30 cellular contexts compared by ENCODE assay signal in the genomic region with DNA sequence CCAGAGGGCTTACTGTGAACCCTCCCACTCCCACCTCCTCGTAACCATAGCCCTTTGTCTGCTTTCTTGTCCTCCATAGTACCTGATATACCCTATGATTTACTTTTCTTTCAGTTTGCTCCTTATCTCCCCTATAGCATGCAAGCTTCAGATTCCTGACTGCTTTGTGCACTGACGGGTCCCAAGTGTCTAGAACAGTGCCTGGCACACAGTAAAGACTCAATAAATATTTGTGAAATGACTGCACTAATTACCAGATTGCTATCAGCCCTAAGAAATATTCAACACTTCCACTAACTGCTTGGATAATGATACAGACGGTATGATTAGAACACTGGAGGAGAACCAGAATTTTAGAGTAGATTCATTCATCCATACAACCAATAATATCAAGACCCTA. TPM values are rescaled to one million over a fixed set of nuclear protein-coding genes. Genes with fewer than 3 reads are reported as not detected.
DNase-seq lines count a peak whose midpoint lies in the region; ATAC-seq, FAIRE-seq and TF ChIP-seq lines count a peak whose summit lies in the region.
"Had no signal": no experiment of that assay in that cellular context is flagged by ENCODE, and none has a peak within 500 bp of the region (broad histone marks: within the 10 kb centered on the region; RNA-seq: fewer than 3 reads in every experiment).

No MANE protein-coding gene starts in this region.

- peaks cover 0 to 2% of the 10 kb centered on the region in 2 experiments for H3K4me1 ChIP-seq in trophoblast cell (ENCODE audit: control insufficient read depth in 1 of 2, insufficient read depth in 2 of 2, low read length in 2 of 2)
- H3K4me1 ChIP-seq: BE2C had no signal

- no peak overlapping the region for H2BK12ac ChIP-seq in trophoblast cell (ENCODE audit: low read length)

- H4K91ac ChIP-seq in trophoblast cell (ENCODE audit: low read depth, low read length), result no peak overlapping the region

- no peak overlapping the region for H3K23ac ChIP-seq in trophoblast cell (ENCODE audit: low read length)

- H3K36me3 ChIP-seq in bronchial epithelial cell (ENCODE audit: control insufficient read depth, insufficient read depth, low read length), result no peaks in the 10 kb centered on the region
- no peaks in the 10 kb centered on the region for H3K36me3 ChIP-seq in trophoblast cell (ENCODE audit: control insufficient read depth in 1 of 2, insufficient read depth in 2 of 2, low read length in 2 of 2)
- H3K36me3 ChIP-seq: BE2C, BLaER1 had no signal

- no peak overlapping the region for H3K9ac ChIP-seq in trophoblast cell (ENCODE audit: low read length)
- H3K9ac ChIP-seq: BLaER1 had no signal

- H3K4me3 ChIP-seq in bronchial epithelial cell (ENCODE audit: low read depth, low read length) (no peak overlapping the region), trophoblast cell (ENCODE audit: low read depth, low read length) (no peak overlapping the region)
- H3K4me3 ChIP-seq: BLaER1, GM12878 had no signal

- ATAC-seq in GM19467 (IDR thresholded peaks at IDR 0.05; ENCODE audit: unreplicated experiment), result no peak
- ATAC-seq: GM12878 had no signal

- no peaks in the 10 kb centered on the region for H3K79me2 ChIP-seq in trophoblast cell (ENCODE audit: control insufficient read depth, insufficient read depth, low read length, poor library complexity)

- DNase-seq in bronchial epithelial cell (ENCODE audit: low read depth) (no peak), trophoblast cell (peak; percentile 66 to 81), hypothalamus (lab: John Stamatoyannopoulos, UW) (no peak), SIG-M5 (lab: John Stamatoyannopoulos, UW) (no peak)
- DNase-seq: 8988T; ACHN; BE2C; C1 segment of cervical spinal cord; CD4-positive, alpha-beta memory T cell; CD4-positive, CD25-positive, alpha-beta regulatory T cell; CD8-positive, alpha-beta memory T cell; COR-L47; DMS 273 treated with DMSO at 0.1 percent for 48 hours; DMS153; DMS53; DMS79; DND-41; EL; GDM1 had no signal

- no CpG with 5 or more reads among the region's 3 CpGs for WGBS in trophoblast cell (ENCODE audit: extremely low coverage, insufficient coverage, insufficient read length)

- no peaks in the 10 kb centered on the region for H3K79me1 ChIP-seq in trophoblast cell (ENCODE audit: low read length)

- H2AK5ac ChIP-seq in trophoblast cell (ENCODE audit: low read length), result no peak overlapping the region

- no peak for TF ChIP-seq CTCF in bronchial epithelial cell (IDR thresholded peaks at IDR 0.05; ENCODE audit: insufficient read depth, low read length, severe bottlenecking)

- H3K14ac ChIP-seq in trophoblast cell (ENCODE audit: low read length), result no peak overlapping the region

- H2AFZ ChIP-seq in trophoblast cell (ENCODE audit: insufficient read depth, low read length, poor library complexity), result no peak overlapping the region

- no peak overlapping the region for H2BK120ac ChIP-seq in trophoblast cell (ENCODE audit: insufficient read depth, low read length, poor library complexity)

- no peak overlapping the region for H4K12ac ChIP-seq in trophoblast cell (ENCODE audit: low read depth, low read length)

- no peak overlapping the region for H4K8ac ChIP-seq in trophoblast cell (ENCODE audit: low read depth, low read length)

- no peak overlapping the region for H2BK5ac ChIP-seq in trophoblast cell (ENCODE audit: low read depth, low read length, poor library complexity)

- H3K27ac ChIP-seq in trophoblast cell (ENCODE audit: low read depth, low read length), result no peak overlapping the region
- H3K27ac ChIP-seq: BLaER1 had no signal

- no peak overlapping the region for H3K18ac ChIP-seq in trophoblast cell (ENCODE audit: low read length)

- FAIRE-seq in bronchial epithelial cell (lab: Jason Lieb, UNC), result peak; percentile 68
- FAIRE-seq: A204.1, GM12878, GM12892, GM18507 had no signal

- H3K9me3 ChIP-seq in trophoblast cell (ENCODE audit: insufficient read depth, low read depth, low read length), result no peaks in the 10 kb centered on the region
- H3K9me3 ChIP-seq: BE2C, BLaER1 had no signal

- H3K27me3 ChIP-seq in bronchial epithelial cell (ENCODE audit: control insufficient read depth, insufficient read depth, low read length) (no peaks in the 10 kb centered on the region), trophoblast cell (ENCODE audit: insufficient read depth, low read length) (no peaks in the 10 kb centered on the region)
- H3K27me3 ChIP-seq: BE2C, BLaER1 had no signal

- H3K4ac ChIP-seq in trophoblast cell (ENCODE audit: low read depth, low read length), result no peak overlapping the region

- H3K4me2 ChIP-seq in trophoblast cell (ENCODE audit: low read length), result no peak overlapping the region
- H3K4me2 ChIP-seq: BLaER1 had no signal

RNA-seq across cellular contexts. Expression of gene ISX, which starts 33.0 kb away (rescaled TPM):
- total RNA-seq in bronchial epithelial cell, result not detected in 2 replicates
- 0.03 and 0.05 TPM in 2 replicates for polyA plus RNA-seq in trophoblast cell (2013)
- total RNA-seq: A673; CD4-positive, alpha-beta memory T cell; CD4-positive, CD25-positive, alpha-beta regulatory T cell; CD8-positive, alpha-beta memory T cell; Daoy; G401 had no signal
- polyA plus RNA-seq: AG04450; CD14-positive monocyte; CD4-positive, alpha-beta memory T cell; CD4-positive, CD25-positive, alpha-beta regulatory T cell; CD8-positive, alpha-beta memory T cell had no signal

Comparison
In these comparisons a context has a peak if more than half of its experiments do, and no peak if none do; other contexts are left out.
1. DNase-seq: peak in trophoblast cell (2 of 2); none in bronchial epithelial cell (single experiment), hypothalamus (0 of 51) and SIG-M5 (single experiment).